24 cellular contexts compared by ENCODE assay signal in genomic region chr14:29150659-29151058, GRCh38.
A peak's percentile ranks its signal among the peaks of the same experiment; 100 is the strongest.
DNase-seq lines count a peak whose midpoint lies in the region; ATAC-seq, FAIRE-seq and TF ChIP-seq lines count a peak whose summit lies in the region.
"Had no signal": no experiment of that assay in that cellular context is flagged by ENCODE, and none has a peak within 500 bp of the region (broad histone marks: within the 10 kb centered on the region; RNA-seq: fewer than 3 reads in every experiment).

No MANE protein-coding gene starts in this region.

- no peak overlapping the region for H3K4me2 ChIP-seq in HepG2 (ENCODE audit: low read depth, low read length)
- no peak overlapping the region for H3K4me2 ChIP-seq in endothelial cell of umbilical vein (ENCODE audit: insufficient read depth, low read length)
- H3K4me2 ChIP-seq: A549, BLaER1 had no signal

- POLR2A ChIA-PET in HepG2 (lab: Yijun Ruan, JAX) (no interaction called here), endothelial cell of umbilical vein (lab: Charles Lee) (no interaction called here), GM10248 (lab: Yijun Ruan, JAX) (no interaction called here)

- intact Hi-C loops in HepG2 (cut with micrococcal nuclease; ENCODE audit: unreplicated experiment) = no loop called here
- intact Hi-C loops in right lobe of liver (cut with DNase I) = no loop called here
- intact Hi-C loops in endothelial cell of umbilical vein (cut with micrococcal nuclease) = no loop called here

- DNase-seq in HepG2 (ENCODE audit: low spot score) (no peak), right lobe of liver (no peak), NAMALWA (ENCODE audit: low spot score) (peak; percentile 1), endothelial cell of umbilical vein (ENCODE audit: low read depth, low spot score) (no peak), AG20443 (ENCODE audit: low spot score) (no peak), GM10248 (ENCODE audit: extremely low spot score) (no peak)
- DNase-seq: BE2C; C1 segment of cervical spinal cord; CD4-positive, alpha-beta memory T cell; CD4-positive, CD25-positive, alpha-beta regulatory T cell; CD8-positive, alpha-beta memory T cell; COR-L47; DMS 273 treated with DMSO at 0.1 percent for 48 hours; DMS153; DMS53; DMS79; DND-41; EL; GDM1 had no signal

- CTCF ChIA-PET in HepG2 (lab: Yijun Ruan, JAX; ENCODE audit: low intra/inter-chr PET ratio, low total read pairs) = no interaction called here
- CTCF ChIA-PET in endothelial cell of umbilical vein (lab: Charles Lee) = interaction anchor here (1.3 kb wide), 1 partner anchor 10 kb away, joined by 3 read pairs; no protein-coding TSS in a partner anchor
- CTCF ChIA-PET in GM10248 (lab: Yijun Ruan, JAX) = interaction anchor here (1.2 kb wide), 1 partner anchor 14 kb away, joined by 3 read pairs; no protein-coding TSS in a partner anchor

- in situ Hi-C loops in HepG2 (cut with HindIII; ENCODE audit: extremely low pct_ligation_motif_present, low pct_unique_long_range_greater_than_20kb) = no loop called here

- no peak for TF ChIP-seq RAD21 in HepG2 (CRISPR knock-in tag; IDR thresholded peaks at IDR 0.05)

- H3K9me1 ChIP-seq in endothelial cell of umbilical vein (replicated peaks; ENCODE audit: control insufficient read depth, extremely low read depth, insufficient read depth, low read length) = no peaks in the 10 kb centered on the region

- no peak overlapping the region for H3K4me3 ChIP-seq in HepG2 (replicated peaks in 1 of 3; ENCODE audit: insufficient read depth in 1 of 3, low read depth in 2 of 3, low read length in 3 of 3)
- no peak overlapping the region for H3K4me3 ChIP-seq in right lobe of liver
- H3K4me3 ChIP-seq in endothelial cell of umbilical vein (replicated peaks in 1 of 3; ENCODE audit: insufficient read depth in 1 of 3, low read depth in 1 of 3, low read length in 3 of 3) = no peak overlapping the region
- H3K4me3 ChIP-seq: A549, BLaER1 had no signal

- H4K20me1 ChIP-seq in HepG2 (ENCODE audit: insufficient read depth, low read length) (no peaks in the 10 kb centered on the region), endothelial cell of umbilical vein (replicated peaks; ENCODE audit: control insufficient read depth, extremely low read depth, insufficient read depth, low read length) (no peaks in the 10 kb centered on the region)
- H4K20me1 ChIP-seq: BLaER1 had no signal

- TF ChIP-seq POLR2A in HepG2 (IDR thresholded peaks at IDR 0.05; ENCODE audit: insufficient read depth in 1 of 2, low read depth in 2 of 2, low read length in 2 of 2) = no peak
- TF ChIP-seq POLR2A in right lobe of liver (IDR thresholded peaks at IDR 0.05) = no peak
- TF ChIP-seq POLR2A in endothelial cell of umbilical vein (IDR thresholded peaks at IDR 0.05; ENCODE audit: low read depth, low read length) = no peak

- no peak overlapping the region for H3K27ac ChIP-seq in HepG2 (ENCODE audit: extremely low read length, insufficient read depth, low read length)
- H3K27ac ChIP-seq in right lobe of liver = no peak overlapping the region
- no peak overlapping the region for H3K27ac ChIP-seq in endothelial cell of umbilical vein (ENCODE audit: insufficient read depth, low read depth, low read length)
- H3K27ac ChIP-seq: 22Rv1, A549, BLaER1 had no signal

- H3K27me3 ChIP-seq in HepG2 (ENCODE audit: control insufficient read depth in 1 of 2, insufficient read depth in 2 of 2, low read length in 2 of 2) (no peaks in the 10 kb centered on the region), right lobe of liver (no peaks in the 10 kb centered on the region), endothelial cell of umbilical vein (ENCODE audit: control insufficient read depth in 2 of 2, insufficient read depth in 2 of 2, low read length in 2 of 2) (no peaks in the 10 kb centered on the region)
- H3K27me3 ChIP-seq: BE2C, BLaER1 had no signal

- BruUV-seq in HepG2 (replicated peaks; lab: Mats Ljungman, UMichigan) = no TSS peak
- BruUV-seq in endothelial cell of umbilical vein (replicated peaks; lab: Mats Ljungman, UMichigan) = no TSS peak

- no peaks in the 10 kb centered on the region for H3K36me3 ChIP-seq in HepG2 (replicated peaks in 1 of 2; ENCODE audit: control insufficient read depth in 1 of 2, insufficient read depth in 2 of 2, low read length in 2 of 2)
- no peaks in the 10 kb centered on the region for H3K36me3 ChIP-seq in right lobe of liver
- H3K36me3 ChIP-seq in endothelial cell of umbilical vein (ENCODE audit: control insufficient read depth in 2 of 2, extremely low read depth in 1 of 2, insufficient read depth in 2 of 2, low read length in 2 of 2) = no peaks in the 10 kb centered on the region
- H3K36me3 ChIP-seq: BE2C, BLaER1 had no signal

- no peaks in the 10 kb centered on the region for H3K79me2 ChIP-seq in HepG2 (ENCODE audit: insufficient read depth, low read length)
- no peaks in the 10 kb centered on the region for H3K79me2 ChIP-seq in endothelial cell of umbilical vein (ENCODE audit: control insufficient read depth, insufficient read depth, low read length)

- no peak for FAIRE-seq in HepG2 (lab: Jason Lieb, UNC)
- FAIRE-seq in endothelial cell of umbilical vein (lab: Jason Lieb, UNC) = peak; percentile 8
- FAIRE-seq: A549, GM12891 had no signal

- dilution Hi-C loops in endothelial cell of umbilical vein (cut with MboI; ENCODE audit: extremely low pct_ligation_motif_present, low sequenced_read_pairs) = no loop called here

- 54% methylated on average over 10 of the region's 10 CpGs for WGBS in HepG2 (ENCODE audit: low lambda C conversion rate)
- WGBS in right lobe of liver (ENCODE audit: insufficient coverage, low coverage, low lambda C conversion rate, missing lambda C conversion rate) = 67% methylated on average over 9 of the region's 10 CpGs

- ATAC-seq in HepG2 (no peak), right lobe of liver (no peak), GM18511 (IDR thresholded peaks at IDR 0.05; ENCODE audit: unreplicated experiment) (no peak)
- ATAC-seq: A549 had no signal

- no peak for TF ChIP-seq CTCF in HepG2 (CRISPR knock-in tag; IDR thresholded peaks at IDR 0.05)
- no peak for TF ChIP-seq CTCF in right lobe of liver (IDR thresholded peaks at IDR 0.05)
- no peak for TF ChIP-seq CTCF in endothelial cell of umbilical vein (IDR thresholded peaks at IDR 0.05; ENCODE audit: extremely low read depth in 1 of 2, insufficient read depth in 1 of 2, low read depth in 1 of 2, low read length in 2 of 2)
- no peak for TF ChIP-seq CTCF in GM10248 (IDR thresholded peaks at IDR 0.05; ENCODE audit: control extremely low read depth, extremely low read depth, low read depth, missing control alignments)

- TF ChIP-seq EP300 in HepG2 (IDR thresholded peaks at IDR 0.05; ENCODE audit: low read depth in 2 of 2, low read length in 2 of 2) = no peak
- no peak for TF ChIP-seq EP300 in HepG2 (CRISPR knock-in tag; IDR thresholded peaks at IDR 0.05; ENCODE audit: borderline replicate concordance)

- H3K9ac ChIP-seq in HepG2 (ENCODE audit: insufficient read depth, low read depth, low read length) (no peak overlapping the region), endothelial cell of umbilical vein (replicated peaks; ENCODE audit: extremely low read depth, insufficient read depth, low read length) (no peak overlapping the region)
- H3K9ac ChIP-seq: BLaER1 had no signal

- H2AFZ ChIP-seq in HepG2 (ENCODE audit: low read length) = no peak overlapping the region
- no peak overlapping the region for H2AFZ ChIP-seq in endothelial cell of umbilical vein (ENCODE audit: low read depth, low read length)

- peaks cover 74% of the 10 kb centered on the region for H3K9me3 ChIP-seq in HepG2 (ENCODE audit: low read length)
- H3K9me3 ChIP-seq in right lobe of liver = no peaks in the 10 kb centered on the region
- H3K9me3 ChIP-seq in endothelial cell of umbilical vein (replicated peaks; ENCODE audit: control insufficient read depth, insufficient read depth, low read length) = no peaks in the 10 kb centered on the region
- H3K9me3 ChIP-seq: A549, BE2C had no signal

- H3K4me1 ChIP-seq in HepG2 (ENCODE audit: insufficient read depth, low read length) (no peaks in the 10 kb centered on the region), right lobe of liver (no peaks in the 10 kb centered on the region), endothelial cell of umbilical vein (ENCODE audit: control insufficient read depth, extremely low read depth, insufficient read depth, low read length) (no peaks in the 10 kb centered on the region)
- H3K4me1 ChIP-seq: A549, BE2C, BLaER1 had no signal

TF ChIP-seq in HepG2, 621 proteins besides CTCF, POLR2A, EP300 and RAD21 (continues in another document):
- TF ChIP-seq SRF (IDR thresholded peaks at IDR 0.05; ENCODE audit: low read depth, low read length) (0 out of 2 replicates have a peak, but pooled peaks have one; percentile 29), ELK4 (CRISPR knock-in tag; IDR thresholded peaks at IDR 0.05; ENCODE audit: borderline replicate concordance) (0 out of 2 replicates have a peak, but pooled peaks have one; percentile 27), MAFF (IDR thresholded peaks at IDR 0.05; ENCODE audit: low read depth, low read length) (peak; percentile 66), SNRNP70 (IDR thresholded peaks at IDR 0.05; ENCODE audit: low read depth, low read length) (no peak)

TF ChIP-seq in endothelial cell of umbilical vein, 7 proteins besides CTCF, POLR2A, EP300 and RAD21:
- TF ChIP-seq GATA2 (IDR thresholded peaks at IDR 0.05; ENCODE audit: insufficient read depth, insufficient read length, low read depth, low read length) (no peak), MAX (IDR thresholded peaks at IDR 0.05; ENCODE audit: insufficient read depth, insufficient read length) (no peak), POLR2AphosphoS5 (IDR thresholded peaks at IDR 0.05; ENCODE audit: insufficient read depth, low read depth, low read length) (no peak), JUN (IDR thresholded peaks at IDR 0.05; ENCODE audit: borderline replicate concordance, insufficient read depth, insufficient read length, low read depth) (no peak)
TF ChIP-seq in endothelial cell of umbilical vein: peak in this region for 0.
